In the genomic region with DNA sequence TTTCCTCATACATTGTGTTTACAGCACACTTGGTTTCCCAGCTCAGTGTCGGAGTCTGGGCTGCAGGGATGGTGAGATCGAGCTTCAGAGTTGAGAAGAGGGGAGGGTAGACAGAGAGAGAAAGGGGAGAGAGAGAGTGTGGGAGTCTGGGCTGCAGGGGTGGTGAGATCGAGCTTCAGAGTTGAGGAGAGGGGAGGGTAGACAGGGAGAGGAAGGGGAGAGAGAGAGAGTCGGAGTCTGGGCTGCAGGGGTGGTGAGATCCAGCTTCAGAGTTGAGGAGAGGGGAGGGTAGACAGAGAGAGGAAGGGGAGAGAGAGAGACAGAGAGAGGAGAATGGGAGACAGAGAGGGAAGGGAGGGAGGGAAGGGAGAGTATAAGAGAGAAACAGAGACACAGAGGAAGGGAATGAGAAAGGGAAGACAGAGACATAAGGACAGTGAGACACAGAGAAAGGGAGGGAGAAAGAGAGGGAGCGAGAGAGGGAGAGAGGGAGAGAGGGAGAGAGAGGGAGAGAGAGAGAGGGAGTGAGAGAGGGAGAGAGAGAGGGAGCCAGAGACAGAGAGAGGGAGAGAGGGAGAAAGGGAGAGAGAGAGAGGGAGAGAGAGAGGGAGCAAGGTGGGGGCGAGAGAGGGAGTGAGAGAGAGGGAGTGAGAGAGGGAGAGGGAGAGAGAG, we compare ENCODE assay signal across 28 cellular contexts.
DNase-seq lines count a peak whose midpoint lies in the region; FAIRE-seq and TF ChIP-seq lines count a peak whose summit lies in the region.
"Had no signal": no experiment of that assay in that cellular context is flagged by ENCODE, and none has a peak within 500 bp of the region (broad histone marks: within the 10 kb centered on the region; RNA-seq: fewer than 3 reads in every experiment).

No MANE protein-coding gene starts in this region.

- H3K4me2 ChIP-seq in H1 (ENCODE audit: insufficient read depth in 1 of 2, low read depth in 2 of 2, low read length in 2 of 2) (peak overlapping the region in 1 of 2 experiments; percentile 30; a peak in 2 of 4 replicates), mesendoderm (ENCODE audit: low read length) (peak overlapping the region; percentile 1)
- H3K4me2 ChIP-seq: KMS-11 had no signal

- DNase-seq in H1 (ENCODE audit: low read depth in 1 of 2, low spot score in 2 of 2) (no peak), mesendoderm (peak; percentile 41), GF-D8 (lab: John Stamatoyannopoulos, UW) (no peak), HEK293T (ENCODE audit: extremely low spot score) (no peak), NCI-H2227 treated with DMSO at 0.1 percent for 48 hours (lab: John Stamatoyannopoulos, UW) (no peak), OCI-M2 (lab: John Stamatoyannopoulos, UW; ENCODE audit: unreplicated experiment) (no peak)
- DNase-seq: 8988T; ACHN; BE2C; CD8-positive, alpha-beta memory T cell; DMS 273 treated with DMSO at 0.1 percent for 48 hours; DMS79; EL; HFFc6; IMR-90; MM.1S; NCI-H1092; NCI-H1436; NCI-H1930; NCI-H526 treated with DMSO at 0.1 percent for 48 hours; Right ventricle myocardium superior; RPMI8226 had no signal

- H2BK5ac ChIP-seq in H1 (ENCODE audit: low read depth, low read length) = peak overlapping the region; percentile 45; the same call in 1 of the 2 replicates
- no peak overlapping the region for H2BK5ac ChIP-seq in mesendoderm (ENCODE audit: low read length)

- H3K18ac ChIP-seq in H1 (ENCODE audit: extremely low read depth, low read length) = no peak overlapping the region
- no peak overlapping the region for H3K18ac ChIP-seq in mesendoderm (ENCODE audit: low read length)

- FAIRE-seq in H1 (lab: Jason Lieb, UNC) = no peak
- FAIRE-seq: GM12892, HTR-8/SVneo had no signal

- H4K20me1 ChIP-seq in H1 (replicated peaks in 1 of 2; ENCODE audit: control insufficient read depth in 1 of 2, insufficient read depth in 2 of 2, low read length in 2 of 2) = no peaks in the 10 kb centered on the region

- no peak overlapping the region for H2BK20ac ChIP-seq in H1 (ENCODE audit: low read length)

- no peak for TF ChIP-seq RAD21 in H1 (IDR thresholded peaks at IDR 0.05 in 1 of 2, conservative IDR thresholded peaks at IDR 0.05 in 1 of 2; ENCODE audit: low read depth in 2 of 2, low read length in 2 of 2)

- H2AK5ac ChIP-seq in H1 (ENCODE audit: low read depth, low read length) = no peak overlapping the region
- H2AK5ac ChIP-seq in mesendoderm (ENCODE audit: low read length) = no peak overlapping the region

- H3K9me3 ChIP-seq in ES-I3 (ENCODE audit: control insufficient read depth, insufficient read depth, low read length) (no peaks in the 10 kb centered on the region), HUES6 (ENCODE audit: control insufficient read depth, insufficient read depth, low read depth, low read length) (no peaks in the 10 kb centered on the region), H1 (ENCODE audit: insufficient read depth in 2 of 2, low read depth in 1 of 2, low read length in 1 of 2) (no peaks in the 10 kb centered on the region)
- H3K9me3 ChIP-seq: BE2C, SJSA1 had no signal

- H3K79me2 ChIP-seq in H1 (ENCODE audit: control insufficient read depth in 1 of 2, insufficient read depth in 2 of 2, low read length in 2 of 2) = no peaks in the 10 kb centered on the region
- H3K79me2 ChIP-seq in mesendoderm (ENCODE audit: control insufficient read depth, insufficient read depth, low read length) = no peaks in the 10 kb centered on the region

- no peak for TF ChIP-seq POLR2A in H1 (IDR thresholded peaks at IDR 0.05; ENCODE audit: control extremely low read depth in 1 of 2, low read depth in 2 of 2, low read length in 2 of 2)

- POLR2A ChIA-PET in H1 (lab: Charles Lee; ENCODE audit: partially characterized antibody) = interaction anchor here (0.6 kb wide), 1 partner anchor 447 kb away, joined by 3 read pairs; no protein-coding TSS in a partner anchor
- POLR2A ChIA-PET in HEK293T (lab: Yijun Ruan, JAX) = no interaction called here

- no peak for TF ChIP-seq CTCF in H1 (IDR thresholded peaks at IDR 0.05; ENCODE audit: control extremely low read depth in 1 of 3, insufficient read depth in 1 of 3, low read depth in 1 of 3, low read length in 3 of 3)

- H2BK12ac ChIP-seq in H1 (ENCODE audit: low read depth, low read length) = no peak overlapping the region

- H3K36me3 ChIP-seq in ES-I3 (ENCODE audit: insufficient read depth, low read length) = no peaks in the 10 kb centered on the region
- H3K36me3 ChIP-seq in HUES6 (ENCODE audit: control insufficient read depth, insufficient read depth, low read length) = no peaks in the 10 kb centered on the region
- no peaks in the 10 kb centered on the region for H3K36me3 ChIP-seq in H1 (ENCODE audit: control insufficient read depth in 2 of 4, insufficient read depth in 4 of 4, low read length in 3 of 4)
- H3K36me3 ChIP-seq in mesendoderm (ENCODE audit: control insufficient read depth, insufficient read depth, low read length) = no peaks in the 10 kb centered on the region
- H3K36me3 ChIP-seq: BE2C, SJSA1 had no signal

- H2AFZ ChIP-seq in H1 (ENCODE audit: low read length) = peak overlapping the region; percentile 58; the same call in 1 of the 2 replicates

- no peak overlapping the region; the same call in 1 of the 2 replicates for H4K8ac ChIP-seq in H1 (ENCODE audit: extremely low read depth, insufficient read depth, low read length)
- H4K8ac ChIP-seq in mesendoderm (ENCODE audit: low read depth, low read length) = no peak overlapping the region

- WGBS in H1 (ENCODE audit: extremely low coverage in 1 of 2, insufficient coverage in 1 of 2, insufficient read length in 1 of 2, insufficient replicate concordance in 2 of 2, low coverage in 1 of 2, low lambda C conversion rate in 2 of 2, missing lambda C conversion rate in 1 of 2), 2 experiments = 48% methylated on average over 6 of the region's 6 CpGs; no CpG with 5 or more reads in 1 of the 2 experiments
- no CpG with 5 or more reads among the region's 6 CpGs for WGBS in mesendoderm (ENCODE audit: extremely low coverage, insufficient coverage, low lambda C conversion rate)

- CTCF ChIA-PET in H1 (lab: Charles Lee; ENCODE audit: partially characterized antibody) = interaction anchor here (1.0 to 2.3 kb wide), 2 partner anchors 14 to 572 kb away, joined by 4 to 10 read pairs; no protein-coding TSS in a partner anchor
- CTCF ChIA-PET in HEK293T (lab: Yijun Ruan, JAX) = no interaction called here

- H3K27me3 ChIP-seq in HUES6 (ENCODE audit: control insufficient read depth, insufficient read depth, low read length) (peaks cover 27% of the 10 kb centered on the region), H1 (replicated peaks in 1 of 4; ENCODE audit: control insufficient read depth in 3 of 4, extremely low read depth in 1 of 4, insufficient read depth in 3 of 4, low read length in 3 of 4) (peaks cover 0 to 2% (median 0%) of the 10 kb centered on the region in 4 experiments; a peak in 3 of 7 replicates), mesendoderm (ENCODE audit: insufficient read depth, low read length, poor library complexity) (no peaks in the 10 kb centered on the region)
- H3K27me3 ChIP-seq: SJSA1 had no signal

- H3K4me3 ChIP-seq in HUES6 (ENCODE audit: low read depth, low read length) (peak overlapping the region; percentile 53), H1 (ENCODE audit: extremely low read depth in 1 of 4, insufficient read depth in 2 of 4, low read depth in 3 of 4, low read length in 4 of 4) (peak overlapping the region in 1 of 4 experiments; percentile 17; a peak in 2 of 8 replicates), mesendoderm (ENCODE audit: low read length) (no peak overlapping the region)
- H3K4me3 ChIP-seq: SJSA1 had no signal

- H3K4ac ChIP-seq in H1 (replicated peaks; ENCODE audit: insufficient read length, low read depth, low read length) (no peak overlapping the region), mesendoderm (ENCODE audit: low read depth, low read length) (no peak overlapping the region)

- H3K79me1 ChIP-seq in H1 (ENCODE audit: low read depth, low read length) = no peaks in the 10 kb centered on the region
- no peaks in the 10 kb centered on the region for H3K79me1 ChIP-seq in mesendoderm (ENCODE audit: low read length)

- peak overlapping the region; percentile 7; the same call in 1 of the 2 replicates for H3K9ac ChIP-seq in ES-I3 (ENCODE audit: low read depth, low read length)
- H3K9ac ChIP-seq in HUES6 (ENCODE audit: low read length) = no peak overlapping the region
- H3K9ac ChIP-seq in H1 (replicated peaks in 1 of 4; ENCODE audit: extremely low read depth in 1 of 4, low read depth in 3 of 4, low read length in 3 of 4) = no peak overlapping the region
- peak overlapping the region; percentile 11 for H3K9ac ChIP-seq in mesendoderm (ENCODE audit: low read length)
- H3K9ac ChIP-seq: KMS-11 had no signal

- no peak overlapping the region for H2BK15ac ChIP-seq in H1 (ENCODE audit: low read length)
- H2BK15ac ChIP-seq in mesendoderm (replicated peaks; ENCODE audit: low read depth) = no peak overlapping the region

- H3K27ac ChIP-seq in HUES6 (ENCODE audit: low read depth, low read length) (no peak overlapping the region), H1 (ENCODE audit: low read depth, low read length) (no peak overlapping the region), mesendoderm (ENCODE audit: low read depth, low read length) (no peak overlapping the region)
- H3K27ac ChIP-seq: KMS-11, SJSA1 had no signal

- H3K4me1 ChIP-seq in ES-I3 (ENCODE audit: insufficient read depth, low read length) (peaks cover 13% of the 10 kb centered on the region; the same call in 1 of the 2 replicates), HUES6 (ENCODE audit: control insufficient read depth, insufficient read depth, low read length) (peaks cover 28% of the 10 kb centered on the region), H1 (replicated peaks in 1 of 4; ENCODE audit: control insufficient read depth in 3 of 4, insufficient read depth in 4 of 4, low read length in 3 of 4) (peaks cover 0 to 10% (median 4%) of the 10 kb centered on the region in 4 experiments; a peak in 5 of 7 replicates), mesendoderm (ENCODE audit: control insufficient read depth, low read depth, low read length) (peaks cover 2% of the 10 kb centered on the region)
- H3K4me1 ChIP-seq: BE2C had no signal

- no peak overlapping the region for H3K14ac ChIP-seq in H1 (ENCODE audit: insufficient read length)

- H2BK120ac ChIP-seq in H1 (replicated peaks; ENCODE audit: low read depth, low read length) (no peak overlapping the region), mesendoderm (ENCODE audit: low read depth, low read length) (no peak overlapping the region)

- H3K56ac ChIP-seq in H1 (replicated peaks; ENCODE audit: insufficient read length, low read depth, low read length) = no peak overlapping the region
- H3K56ac ChIP-seq in mesendoderm (ENCODE audit: low read length) = peak overlapping the region; percentile 67

- no peak overlapping the region for H3K23ac ChIP-seq in H1 (ENCODE audit: insufficient read length)
- H3K23ac ChIP-seq in mesendoderm (ENCODE audit: low read length) = no peak overlapping the region

- no peaks in the 10 kb centered on the region; the same call in 1 of the 2 replicates for H3K23me2 ChIP-seq in H1 (ENCODE audit: low read depth, low read length)

- no peak overlapping the region for H4K91ac ChIP-seq in H1 (replicated peaks; ENCODE audit: insufficient read length, low read length)

- H4K5ac ChIP-seq in H1 (ENCODE audit: insufficient read length, low read depth, low read length) (no peak overlapping the region), mesendoderm (ENCODE audit: low read length) (no peak overlapping the region)

- no peak for TF ChIP-seq EP300 in H1 (IDR thresholded peaks at IDR 0.05; ENCODE audit: borderline replicate concordance in 1 of 2, low read depth in 2 of 2, low read length in 2 of 2)

Comparison
In these comparisons a context has a peak if more than half of its experiments do, and no peak if none do; other contexts are left out.
1. H3K9ac ChIP-seq: peak in ES-I3 (single experiment) and mesendoderm (single experiment); none in HUES6 (single experiment) and H1 (0 of 4).